Comparison of ENCODE assay signal across 24 cellular contexts in the genomic region with DNA sequence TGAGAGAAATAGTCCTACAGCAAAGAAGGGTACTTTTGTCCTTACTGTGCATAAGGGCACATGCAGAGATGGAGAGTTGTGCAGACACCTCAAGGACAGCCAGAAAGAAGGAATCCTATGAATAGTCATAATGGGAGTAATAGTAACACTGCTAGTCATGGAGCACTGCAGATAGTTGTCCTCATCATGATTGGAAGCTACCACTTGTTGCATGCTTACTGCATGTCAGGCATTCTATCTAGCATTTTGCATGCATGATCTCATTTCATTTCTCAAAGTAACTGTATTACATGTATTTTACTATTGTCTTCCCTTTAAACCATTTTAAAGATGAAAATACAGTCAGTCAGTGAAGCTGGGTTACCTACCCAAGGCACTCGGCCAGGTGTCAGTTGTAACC.
A peak's percentile ranks its signal among the peaks of the same experiment; 100 is the strongest.
DNase-seq lines count a peak whose midpoint lies in the region; ATAC-seq, FAIRE-seq and TF ChIP-seq lines count a peak whose summit lies in the region.
"Had no signal": no experiment of that assay in that cellular context is flagged by ENCODE, and none has a peak within 500 bp of the region (broad histone marks: within the 10 kb centered on the region; RNA-seq: fewer than 3 reads in every experiment).

No MANE protein-coding gene starts in this region.

- peaks cover 24% of the 10 kb centered on the region for H3K4me1 Mint-ChIP-seq in activated T-cell treated with anti-CD3 and anti-CD28 coated beads, Interleukin-2, amount 50 U/mL, for 72 hours (ENCODE audit: low read depth)
- peaks cover 26% of the 10 kb centered on the region for H3K4me1 Mint-ChIP-seq in neural crest cell

- peak overlapping the region; percentile 5 for H3K27ac Mint-ChIP-seq in activated T-cell treated with anti-CD3 and anti-CD28 coated beads, Interleukin-2, amount 50 U/mL, for 72 hours
- no peak overlapping the region for H3K27ac Mint-ChIP-seq in neural crest cell (ENCODE audit: unreplicated experiment)

- H3K9me3 Mint-ChIP-seq in activated T-cell treated with anti-CD3 and anti-CD28 coated beads, Interleukin-2, amount 50 U/mL, for 72 hours, result no peaks in the 10 kb centered on the region
- H3K9me3 Mint-ChIP-seq in neural crest cell, result no peaks in the 10 kb centered on the region

- intact Hi-C loops in left colon (cut with DNase I, micrococcal nuclease), result loop anchor here in 1 of 2 donors (10.0 kb wide), 1 partner anchor 668 kb away; no protein-coding TSS in a partner anchor

- no peak for ATAC-seq in activated T-cell treated with anti-CD3 and anti-CD28 coated beads, Interleukin-2, amount 50 U/mL, for 72 hours (replicated peaks in 1 of 2)
- peak; percentile 11 for ATAC-seq in left colon

- peaks cover 0 to 3% of the 10 kb centered on the region in 2 donors for H3K4me1 ChIP-seq in small intestine (ENCODE audit: control insufficient read depth in 2 of 2, insufficient read depth in 1 of 2, low read depth in 1 of 2, low read length in 1 of 2)

- H3K27ac ChIP-seq in VCaP (peak overlapping the region; percentile 79), small intestine (ENCODE audit: low read depth in 1 of 2, low read length in 1 of 2) (no peak overlapping the region)
- H3K27ac ChIP-seq: KMS-11 had no signal

- no peak for DNase-seq in activated T-cell treated with anti-CD3 and anti-CD28 coated beads, Interleukin-2, amount 50 U/mL, for 72 hours
- DNase-seq in activated T-cell treated with anti-CD3 and anti-CD28 coated beads, Interleukin-2, amount 50 U/mL, for 1 hour, result no peak
- DNase-seq in left colon (no peak), neural crest cell (ENCODE audit: low read depth, low spot score) (no peak), small intestine (no peak), NCI-H1048 (lab: John Stamatoyannopoulos, UW) (no peak)
- DNase-seq in stimulated activated CD4-positive, alpha-beta T cell treated with anti-CD3 and anti-CD28 coated beads, Interleukin-4, amount 100 ng/mL, for 24 hours, result no peak
- DNase-seq: 8988T, AML-193, C1 segment of cervical spinal cord, GOT3, HCEC 1CT, IMR-90, NCI-H1105 treated with DMSO at 0.1 percent for 48 hours, NCI-H2029 treated with DMSO at 0.1 percent for 48 hours, NCI-H226, NCI-H510A treated with DMSO at 0.1 percent for 48 hours, NCI-H748 treated with DMSO at 0.1 percent for 48 hours, SHP77 treated with DMSO at 0.1 percent for 48 hours had no signal

- no peak for FAIRE-seq in small intestine (lab: Jason Lieb, UNC)
- FAIRE-seq: G401.6, GM12892, HTR-8/SVneo had no signal

- no peaks in the 10 kb centered on the region for H3K9me3 ChIP-seq in small intestine (ENCODE audit: control insufficient read depth, low read depth)

- peaks cover 3 to 24% of the 10 kb centered on the region in 2 donors for H3K36me3 ChIP-seq in small intestine (ENCODE audit: control insufficient read depth in 2 of 2, insufficient read depth in 2 of 2, low read length in 2 of 2)

- WGBS in small intestine, 3 donors, result 70 to 87% (median 86%) methylated on average over 1 of the region's 1 CpG

- TF ChIP-seq CTCF in VCaP (conservative IDR thresholded peaks at IDR 0.05) (no peak), neural crest cell (conservative IDR thresholded peaks at IDR 0.05) (no peak)

- H3K27me3 ChIP-seq in small intestine (ENCODE audit: control insufficient read depth in 2 of 2, insufficient read depth in 2 of 2, low read length in 2 of 2), result no peaks in the 10 kb centered on the region

- no peaks in the 10 kb centered on the region for H3K27me3 Mint-ChIP-seq in activated T-cell treated with anti-CD3 and anti-CD28 coated beads, Interleukin-2, amount 50 U/mL, for 72 hours (ENCODE audit: low read depth)
- H3K27me3 Mint-ChIP-seq in neural crest cell (ENCODE audit: low read depth), result no peaks in the 10 kb centered on the region

- no peak overlapping the region for H3K4me3 ChIP-seq in small intestine (ENCODE audit: low read depth in 1 of 2, low read length in 2 of 2)

- H3K36me3 Mint-ChIP-seq in activated T-cell treated with anti-CD3 and anti-CD28 coated beads, Interleukin-2, amount 50 U/mL, for 72 hours (ENCODE audit: insufficient read depth in 2 of 2), result peaks cover 19 to 53% of the 10 kb centered on the region in 2 donors
- peaks cover 49% of the 10 kb centered on the region for H3K36me3 Mint-ChIP-seq in neural crest cell (ENCODE audit: low read depth)

- H3K4me3 Mint-ChIP-seq in activated T-cell treated with anti-CD3 and anti-CD28 coated beads, Interleukin-2, amount 50 U/mL, for 72 hours, result no peak overlapping the region
- peak overlapping the region; percentile 68 for H3K4me3 Mint-ChIP-seq in neural crest cell
